In the genomic region with DNA sequence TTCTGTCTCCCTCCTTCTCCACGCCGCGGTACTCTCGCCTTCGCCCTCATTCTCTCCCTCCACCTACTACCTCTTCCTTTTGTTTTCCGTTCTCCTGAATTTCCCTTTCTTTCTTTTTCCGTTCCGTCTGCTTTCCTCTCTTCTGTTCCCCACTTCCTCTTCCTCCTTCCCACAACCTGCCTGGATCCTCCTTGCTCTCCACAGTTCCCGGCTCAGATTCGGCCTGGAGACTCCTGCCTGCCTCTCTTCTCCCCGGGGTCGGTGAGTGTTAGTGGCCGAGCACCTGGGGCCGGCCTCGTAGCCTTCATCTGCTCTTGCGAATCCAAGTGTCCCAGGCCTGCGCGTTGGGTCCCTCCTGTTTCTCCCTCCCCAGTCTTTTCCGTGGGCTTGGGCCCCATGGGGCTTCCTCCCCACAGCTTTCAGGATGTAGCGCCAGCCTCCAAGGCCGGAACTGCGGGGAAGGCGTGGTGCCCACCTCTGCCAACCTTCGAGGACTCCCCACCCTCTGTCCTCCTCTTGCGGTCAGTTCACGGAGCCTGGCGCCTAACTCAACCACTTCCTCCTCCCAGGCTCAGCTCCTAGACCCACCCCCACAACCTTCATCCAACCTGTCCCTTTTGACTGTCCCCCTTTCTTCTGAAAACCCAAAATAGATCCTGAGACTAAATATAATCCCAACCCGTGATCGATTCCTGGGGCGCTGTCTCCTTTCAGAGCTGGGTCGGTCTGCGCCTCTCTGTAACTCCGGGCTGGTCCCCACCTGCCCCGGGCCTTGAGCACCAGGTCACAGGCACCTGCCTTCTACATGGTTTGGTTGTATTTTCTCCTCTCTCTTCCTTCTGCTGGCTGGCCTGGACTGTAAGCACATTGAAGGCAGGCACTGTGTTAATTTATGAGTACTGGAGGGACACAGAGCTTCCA, we compare ENCODE assay signal across 12 cellular contexts. TPM values are rescaled to one million over a fixed set of nuclear protein-coding genes. Genes with fewer than 3 reads are reported as not detected.
A peak's percentile ranks its signal among the peaks of the same experiment; 100 is the strongest.
DNase-seq lines count a peak whose midpoint lies in the region; ATAC-seq and TF ChIP-seq lines count a peak whose summit lies in the region.
"Had no signal": no experiment of that assay in that cellular context is flagged by ENCODE, and none has a peak within 500 bp of the region (broad histone marks: within the 10 kb centered on the region; RNA-seq: fewer than 3 reads in every experiment).

No MANE protein-coding gene starts in this region.

- H3K27ac ChIP-seq in WERI-Rb-1 (peak overlapping the region; percentile 93), sigmoid colon (peak overlapping the region in 3 of 4 donors; percentile 40 to 67 (median 55)), vagina (no peak overlapping the region)

- DNase-seq in WERI-Rb-1 (no peak), fibroblast of mammary gland (ENCODE audit: low read depth) (no peak), sigmoid colon (no peak), vagina (ENCODE audit: extremely low spot score in 2 of 2) (no peak)
- no peak for DNase-seq in central memory CD4-positive, alpha-beta T cell
- DNase-seq: EL, small intestine had no signal

- peak overlapping the region; percentile 31; the same call in 1 of the 2 replicates for H3K9ac ChIP-seq in ES-I3 (ENCODE audit: low read depth, low read length)
- H3K9ac ChIP-seq: SK-N-SH had no signal

- TF ChIP-seq POLR2A in sigmoid colon (IDR thresholded peaks at IDR 0.05) (no peak), vagina (IDR thresholded peaks at IDR 0.05) (no peak)

- H3K36me3 ChIP-seq in ES-I3 (ENCODE audit: insufficient read depth, low read length) (no peaks in the 10 kb centered on the region), WERI-Rb-1 (peaks cover 42% of the 10 kb centered on the region), sigmoid colon (no peaks in the 10 kb centered on the region), vagina (no peaks in the 10 kb centered on the region)
- H3K36me3 ChIP-seq: left lung had no signal

- ATAC-seq in GM21717 (IDR thresholded peaks at IDR 0.05; ENCODE audit: unreplicated experiment): no peak
- ATAC-seq: K562, left lung had no signal

- TF ChIP-seq EP300 in sigmoid colon (IDR thresholded peaks at IDR 0.05): no peak

- intact Hi-C loops in sigmoid colon (cut with DNase I) (loop anchor here (5.0 kb wide), 1 partner anchor 93 kb away; no protein-coding TSS in a partner anchor), vagina (cut with DNase I) (no loop called here)

- H3K9me3 ChIP-seq in ES-I3 (ENCODE audit: control insufficient read depth, insufficient read depth, low read length) (no peaks in the 10 kb centered on the region), WERI-Rb-1 (ENCODE audit: severe bottlenecking) (peaks cover 7% of the 10 kb centered on the region), sigmoid colon (no peaks in the 10 kb centered on the region), vagina (no peaks in the 10 kb centered on the region)
- H3K9me3 ChIP-seq: left lung, SK-N-SH had no signal

- no peak for TF ChIP-seq CTCF in WERI-Rb-1 (IDR thresholded peaks at IDR 0.05; ENCODE audit: low read depth, low read length)
- no peak for TF ChIP-seq CTCF in fibroblast of mammary gland (conservative IDR thresholded peaks at IDR 0.05; ENCODE audit: control insufficient read depth, insufficient read depth, low read depth, low read length)
- no peak for TF ChIP-seq CTCF in sigmoid colon (IDR thresholded peaks at IDR 0.05)
- no peak for TF ChIP-seq CTCF in vagina (IDR thresholded peaks at IDR 0.05)

- H3K4me3 ChIP-seq in WERI-Rb-1 (ENCODE audit: low read depth, low read length): peak overlapping the region; percentile 58
- H3K4me3 ChIP-seq in fibroblast of mammary gland (ENCODE audit: control insufficient read depth, low read depth, low read length): peak overlapping the region; percentile 45
- peak overlapping the region in 3 of 4 donors; percentile 13 to 16 (median 16) for H3K4me3 ChIP-seq in sigmoid colon
- H3K4me3 ChIP-seq in vagina: no peak overlapping the region
- H3K4me3 ChIP-seq: K562 had no signal

- H3K27me3 ChIP-seq in WERI-Rb-1 (ENCODE audit: insufficient read depth, low read depth, severe bottlenecking): no peaks in the 10 kb centered on the region
- peaks cover 79 to 99% (median 98%) of the 10 kb centered on the region in 3 donors for H3K27me3 ChIP-seq in sigmoid colon
- peaks cover 30% of the 10 kb centered on the region for H3K27me3 ChIP-seq in vagina

- H3K4me1 ChIP-seq in ES-I3 (ENCODE audit: insufficient read depth, low read length): peaks cover 18% of the 10 kb centered on the region
- H3K4me1 ChIP-seq in sigmoid colon: peaks cover 0 to 63% (median 55%) of the 10 kb centered on the region in 4 donors
- peaks cover 73% of the 10 kb centered on the region for H3K4me1 ChIP-seq in vagina

- 17 to 19% methylated on average over 34 of the region's 34 CpGs for WGBS in sigmoid colon, 2 donors

RNA-seq across cellular contexts. Expression of gene NRN1, which starts 6.8 kb away (rescaled TPM):
- total RNA-seq in sigmoid colon (10 to 100 TPM in 1 of 4 donors, 1 to 10 TPM in 3; 6.0 to 10.7 (median 7.5) TPM), vagina (9.8 TPM)
- polyA plus RNA-seq in sigmoid colon: 1 to 10 TPM; 1.4 to 5.0 (median 4.2) TPM
- total RNA-seq: K562 had no signal
- polyA plus RNA-seq: K562 had no signal

Comparison
In these comparisons a context has a peak if more than half of its experiments do, and no peak if none do; other contexts are left out.
1. H3K4me3 ChIP-seq: peak in WERI-Rb-1 (single experiment), fibroblast of mammary gland (single experiment) and sigmoid colon (3 of 4); none in vagina (0 of 2).